In genomic region chr14:54893151-54893760, GRCh38 we compare ENCODE assay signal across 8 cellular contexts. TPM values are rescaled to one million over a fixed set of nuclear protein-coding genes. Genes with fewer than 3 reads are reported as not detected.
DNase-seq lines count a peak whose midpoint lies in the region; ATAC-seq and TF ChIP-seq lines count a peak whose summit lies in the region.

No MANE protein-coding gene starts in this region.

- no peaks in the 10 kb centered on the region for H3K9me3 Mint-ChIP-seq in activated CD8-positive, alpha-beta memory T cell treated with anti-CD3 and anti-CD28 coated beads, Interleukin-2, amount 10 ng/mL, durations not matched to agents 7 days and 5 days (ENCODE audit: low read depth)

- no peak overlapping the region for H3K4me3 Mint-ChIP-seq in activated CD8-positive, alpha-beta memory T cell treated with anti-CD3 and anti-CD28 coated beads, Interleukin-2, amount 10 ng/mL, durations not matched to agents 7 days and 5 days

- no peaks in the 10 kb centered on the region for H3K36me3 ChIP-seq in lung (ENCODE audit: control insufficient read depth in 2 of 2, insufficient read depth in 2 of 2, low read length in 2 of 2)

- peaks cover 27% of the 10 kb centered on the region for H3K36me3 Mint-ChIP-seq in activated CD8-positive, alpha-beta memory T cell treated with anti-CD3 and anti-CD28 coated beads, Interleukin-2, amount 10 ng/mL, durations not matched to agents 7 days and 5 days

- CTCF ChIA-PET in activated CD8-positive, alpha-beta memory T cell treated with anti-CD3 and anti-CD28 coated beads, Interleukin-2, amount 10 ng/mL, durations not matched to agents 7 days and 5 days (lab: Charles Lee): interaction anchor here (1.1 to 4.6 kb wide), 5 partner anchors 8 to 210 kb away, joined by 3 to 23 read pairs (median 4); partner anchors contain the start of gene GCH1

- H3K27me3 Mint-ChIP-seq in activated CD8-positive, alpha-beta memory T cell treated with anti-CD3 and anti-CD28 coated beads, Interleukin-2, amount 10 ng/mL, durations not matched to agents 7 days and 5 days: no peaks in the 10 kb centered on the region

- 74 to 87% methylated on average over 3 of the region's 3 CpGs for WGBS in lung, 2 donors

- H3K27me3 ChIP-seq in lung (ENCODE audit: control insufficient read depth, insufficient read depth): no peaks in the 10 kb centered on the region

- no peak overlapping the region for H3K27ac Mint-ChIP-seq in activated CD8-positive, alpha-beta memory T cell treated with anti-CD3 and anti-CD28 coated beads, Interleukin-2, amount 10 ng/mL, durations not matched to agents 7 days and 5 days

- no peak overlapping the region for H3K27ac ChIP-seq in lung (ENCODE audit: low read depth in 1 of 2, low read length in 1 of 2)

- TF ChIP-seq CTCF in lung (IDR thresholded peaks at IDR 0.05; ENCODE audit: control extremely low read depth, extremely low read depth): peak; percentile 21

- H3K4me3 ChIP-seq in lung: no peak overlapping the region

- H3K4me1 ChIP-seq in lung (ENCODE audit: control insufficient read depth in 2 of 2, insufficient read depth in 2 of 2, low read length in 2 of 2): peaks cover 3 to 5% of the 10 kb centered on the region in 2 donors

- H3K9me3 ChIP-seq in lung (ENCODE audit: control insufficient read depth in 2 of 2, insufficient read depth in 1 of 2, low read length in 1 of 2): no peaks in the 10 kb centered on the region

- ATAC-seq in activated CD8-positive, alpha-beta memory T cell treated with anti-CD3 and anti-CD28 coated beads, Interleukin-2, amount 10 ng/mL, durations not matched to agents 7 days and 5 days: peak; percentile 74
- ATAC-seq in lung (ENCODE audit: insufficient read depth, low FRiP score): no peak
- ATAC-seq in GM19467 (IDR thresholded peaks at IDR 0.05; ENCODE audit: unreplicated experiment): no peak
- no peak for ATAC-seq in HG03571 (IDR thresholded peaks at IDR 0.05; ENCODE audit: unreplicated experiment)

- peaks cover 47% of the 10 kb centered on the region for H3K4me1 Mint-ChIP-seq in activated CD8-positive, alpha-beta memory T cell treated with anti-CD3 and anti-CD28 coated beads, Interleukin-2, amount 10 ng/mL, durations not matched to agents 7 days and 5 days

- DNase-seq in activated CD8-positive, alpha-beta memory T cell treated with anti-CD3 and anti-CD28 coated beads, Interleukin-2, amount 10 ng/mL, durations not matched to agents 7 days and 5 days: no peak
- DNase-seq in activated CD8-positive, alpha-beta memory T cell treated with anti-CD3 and anti-CD28 coated beads, Interleukin-2, amount 50 U/mL, for 48 hours: no peak
- DNase-seq in HPDE6-E6E7 (ENCODE audit: extremely low spot score): peak; percentile 63
- peak; percentile 81 for DNase-seq in RKO (ENCODE audit: low spot score)
- DNase-seq in cerebellum (ENCODE audit: low spot score): peak; percentile 50
- no peak for DNase-seq in lung (ENCODE audit: low spot score)

RNA-seq across cellular contexts. Expression of gene GCH1, which starts 9.4 kb away (rescaled TPM):
- total RNA-seq in activated CD8-positive, alpha-beta memory T cell treated with anti-CD3 and anti-CD28 coated beads, Interleukin-2, amount 10 ng/mL, durations not matched to agents 7 days and 5 days: 10 to 100 TPM; 70.8 to 73.2 TPM
- total RNA-seq in cerebellum (1.8 TPM), lung (10 to 100 TPM in 1 of 2 donors, 1 to 10 TPM in 1; 7.2 to 19.2 TPM)
- polyA plus RNA-seq in lung: 10 to 100 TPM; 10.3 to 44.9 TPM

Comparison
In these comparisons a context has a peak if more than half of its experiments do, and no peak if none do; other contexts are left out.
1. DNase-seq: peak in HPDE6-E6E7 (single experiment), RKO (single experiment) and cerebellum (single experiment); none in activated CD8-positive, alpha-beta memory T cell treated with anti-CD3 and anti-CD28 coated beads, Interleukin-2, amount 10 ng/mL, durations not matched to agents 7 days and 5 days (single experiment), activated CD8-positive, alpha-beta memory T cell treated with anti-CD3 and anti-CD28 coated beads, Interleukin-2, amount 50 U/mL, for 48 hours (single experiment) and lung (single experiment).